14 cellular contexts compared by ENCODE assay signal in genomic region chr16:74626741-74627416, GRCh38. TPM values are rescaled to one million over a fixed set of nuclear protein-coding genes. Genes with fewer than 3 reads are reported as not detected.
A peak's percentile ranks its signal among the peaks of the same experiment; 100 is the strongest.
DNase-seq lines count a peak whose midpoint lies in the region; ATAC-seq and TF ChIP-seq lines count a peak whose summit lies in the region.
"Had no signal": no experiment of that assay in that cellular context is flagged by ENCODE, and none has a peak within 500 bp of the region (broad histone marks: within the 10 kb centered on the region; RNA-seq: fewer than 3 reads in every experiment).

No MANE protein-coding gene starts in this region.

- no peaks in the 10 kb centered on the region for H3K27me3 Mint-ChIP-seq in activated B cell treated with CpG ODN at 0.5 μM for 24 hours
- no peaks in the 10 kb centered on the region for H3K27me3 Mint-ChIP-seq in naive thymus-derived CD4-positive, alpha-beta T cell

- no peak for TF ChIP-seq EP300 in SK-N-SH (IDR thresholded peaks at IDR 0.05; ENCODE audit: borderline replicate concordance in 1 of 2, low read depth in 1 of 2, low read length in 1 of 2)

- peak overlapping the region; percentile 70 for H3K27ac Mint-ChIP-seq in activated B cell treated with CpG ODN at 0.5 μM for 24 hours
- peak overlapping the region in 4 of 9 donors; percentile 20 to 54 (median 42) for H3K27ac Mint-ChIP-seq in naive thymus-derived CD4-positive, alpha-beta T cell

- CTCF ChIA-PET in SK-N-SH (lab: Yijun Ruan, JAX): interaction anchor here (0.5 to 1.0 kb wide), 2 partner anchors 164 to 317 kb away, joined by 3 read pairs; no protein-coding TSS in a partner anchor
- CTCF ChIA-PET in activated B cell treated with CpG ODN at 0.5 μM for 24 hours (lab: Charles Lee): no interaction called here
- CTCF ChIA-PET in naive thymus-derived CD4-positive, alpha-beta T cell (lab: Charles Lee): no interaction called here

- no peaks in the 10 kb centered on the region for H3K9me2 ChIP-seq in SK-N-SH

- peaks cover 55 to 66% of the 10 kb centered on the region in 2 experiments for H3K36me3 ChIP-seq in SK-N-SH (replicated peaks in 1 of 2; ENCODE audit: control insufficient read depth in 1 of 2, insufficient read depth in 2 of 2, low read length in 1 of 2)
- H3K36me3 ChIP-seq in naive thymus-derived CD4-positive, alpha-beta T cell (ENCODE audit: control insufficient read depth in 2 of 3, insufficient read depth in 3 of 3, low read length in 3 of 3): peaks cover 21 to 94% (median 36%) of the 10 kb centered on the region in 3 experiments

- H3K4me3 Mint-ChIP-seq in activated B cell treated with CpG ODN at 0.5 μM for 24 hours: no peak overlapping the region
- no peak overlapping the region for H3K4me3 Mint-ChIP-seq in naive thymus-derived CD4-positive, alpha-beta T cell

- POLR2A ChIA-PET in SK-N-SH (lab: Yijun Ruan, JAX): no interaction called here
- POLR2A ChIA-PET in activated B cell treated with CpG ODN at 0.5 μM for 24 hours (lab: Charles Lee): no interaction called here
- POLR2A ChIA-PET in naive thymus-derived CD4-positive, alpha-beta T cell (lab: Charles Lee): interaction anchor here (1.0 kb wide), 1 partner anchor 144 kb away, joined by 3 read pairs; no protein-coding TSS in a partner anchor

- ATAC-seq in SK-N-SH treated with all-trans-retinoic acid at 6 μM for 48 hours (no peak), GM21529 (IDR thresholded peaks at IDR 0.05; ENCODE audit: unreplicated experiment) (peak; percentile 57), activated B cell treated with CpG ODN at 0.5 μM for 24 hours (ENCODE audit: low read depth) (peak; percentile 5)
- no peak for ATAC-seq in naive thymus-derived CD4-positive, alpha-beta T cell

- peaks cover 8% of the 10 kb centered on the region for H3K4me1 Mint-ChIP-seq in activated B cell treated with CpG ODN at 0.5 μM for 24 hours
- peaks cover 5 to 29% (median 6%) of the 10 kb centered on the region in 7 donors for H3K4me1 Mint-ChIP-seq in naive thymus-derived CD4-positive, alpha-beta T cell

- peaks cover 95% of the 10 kb centered on the region for H3K36me3 Mint-ChIP-seq in activated B cell treated with CpG ODN at 0.5 μM for 24 hours (ENCODE audit: low read depth)
- peaks cover 11 to 66% (median 28%) of the 10 kb centered on the region in 5 donors for H3K36me3 Mint-ChIP-seq in naive thymus-derived CD4-positive, alpha-beta T cell

- peaks cover 15 to 21% of the 10 kb centered on the region in 2 experiments; a peak in 3 of 4 replicates for H3K4me1 ChIP-seq in SK-N-SH (ENCODE audit: control insufficient read depth in 1 of 2, insufficient read depth in 2 of 2, low read depth in 1 of 2, low read length in 1 of 2)
- no peaks in the 10 kb centered on the region for H3K4me1 ChIP-seq in naive thymus-derived CD4-positive, alpha-beta T cell (ENCODE audit: control insufficient read depth in 2 of 2, insufficient read depth in 2 of 2, low read length in 2 of 2)

- intact Hi-C loops in activated B cell treated with CpG ODN at 0.5 μM for 24 hours (cut with micrococcal nuclease): loop anchor here (10.0 kb wide), 1 partner anchor 122 kb away; no protein-coding TSS in a partner anchor
- intact Hi-C loops in naive thymus-derived CD4-positive, alpha-beta T cell (cut with micrococcal nuclease): no loop called here

- no peak overlapping the region for H3K9ac ChIP-seq in SK-N-SH

- no peak for TF ChIP-seq RAD21 in SK-N-SH (IDR thresholded peaks at IDR 0.05; ENCODE audit: low read length)

- peaks cover 5% of the 10 kb centered on the region; the same call in 1 of the 2 replicates for H3K79me2 ChIP-seq in SK-N-SH (ENCODE audit: insufficient read depth)

- TF ChIP-seq CTCF in SK-N-SH (IDR thresholded peaks at IDR 0.05) (no peak), activated B cell treated with CpG ODN at 0.5 μM for 24 hours (IDR thresholded peaks at IDR 0.05) (no peak)

- no peaks in the 10 kb centered on the region for H3K27me3 ChIP-seq in SK-N-SH (ENCODE audit: insufficient read depth)
- H3K27me3 ChIP-seq in naive thymus-derived CD4-positive, alpha-beta T cell (ENCODE audit: control insufficient read depth in 2 of 2, insufficient read depth in 2 of 2, low read length in 2 of 2): no peaks in the 10 kb centered on the region

- DNase-seq in SK-N-SH (no peak), activated B cell treated with CpG ODN at 0.5 μM for 24 hours (no peak), SIG-M5 (lab: John Stamatoyannopoulos, UW) (no peak), AG08396 (ENCODE audit: low spot score) (no peak), amygdala (lab: John Stamatoyannopoulos, UW) (no peak)
- DNase-seq in naive thymus-derived CD4-positive, alpha-beta T cell: no peak
- DNase-seq: activated CD4-positive, CD25-positive, alpha-beta regulatory T cell; DND-41; NCI-H2029; OCI-M1; stimulated activated CD4-positive, alpha-beta T cell treated with anti-CD3 and anti-CD28 coated beads, Interleukin-15, amount 100 ng/mL, for 24 hours had no signal

- H3K4me2 ChIP-seq in SK-N-SH: no peak overlapping the region

- no peak overlapping the region for H2AFZ ChIP-seq in SK-N-SH (ENCODE audit: low read depth)

- H3K9me3 ChIP-seq in SK-N-SH: no peaks in the 10 kb centered on the region
- H3K9me3 ChIP-seq in naive thymus-derived CD4-positive, alpha-beta T cell (ENCODE audit: control insufficient read depth in 2 of 3, low read length in 3 of 3): no peaks in the 10 kb centered on the region

- H4K20me1 ChIP-seq in SK-N-SH (ENCODE audit: insufficient read depth): no peaks in the 10 kb centered on the region

- H3K4me3 ChIP-seq in SK-N-SH (ENCODE audit: low read depth in 2 of 2, low read length in 1 of 2): no peak overlapping the region
- H3K4me3 ChIP-seq in naive thymus-derived CD4-positive, alpha-beta T cell (ENCODE audit: low read length): no peak overlapping the region

- no peaks in the 10 kb centered on the region for H3K9me3 Mint-ChIP-seq in activated B cell treated with CpG ODN at 0.5 μM for 24 hours
- H3K9me3 Mint-ChIP-seq in naive thymus-derived CD4-positive, alpha-beta T cell: no peaks in the 10 kb centered on the region

- peaks cover 5% of the 10 kb centered on the region for H3F3A ChIP-seq in SK-N-SH (replicated peaks; ENCODE audit: insufficient read depth)

- H3K27ac ChIP-seq in SK-N-SH (ENCODE audit: low read depth in 2 of 2, low read length in 1 of 2): peak overlapping the region; percentile 31 to 80; a peak in 3 of 4 replicates
- peak overlapping the region; percentile 2 for H3K27ac ChIP-seq in naive thymus-derived CD4-positive, alpha-beta T cell (ENCODE audit: low read depth, low read length)
- H3K27ac ChIP-seq: 22Rv1 had no signal

- no CpG with 5 or more reads among the region's 1 CpG for WGBS in SK-N-SH (ENCODE audit: low lambda C conversion rate)

TF ChIP-seq in SK-N-SH, 30 proteins besides CTCF, POLR2A, EP300 and RAD21:
- TF ChIP-seq RCOR1 (IDR thresholded peaks at IDR 0.05; ENCODE audit: low read length) (no peak), MXI1 (IDR thresholded peaks at IDR 0.05; ENCODE audit: low read depth, low read length) (no peak), TEAD4 (IDR thresholded peaks at IDR 0.05; ENCODE audit: borderline replicate concordance, insufficient read depth) (no peak), NFIC (IDR thresholded peaks at IDR 0.05; ENCODE audit: borderline replicate concordance) (no peak)
TF ChIP-seq in SK-N-SH: peak in this region for 0.

TF ChIP-seq in SK-N-SH treated with all-trans-retinoic acid at 6 μM for 48 hours, 23 proteins besides CTCF, POLR2A, EP300 and RAD21 (continues in another document):
- TF ChIP-seq PATZ1 (CRISPR knock-in tag; IDR thresholded peaks at IDR 0.05; ENCODE audit: borderline replicate concordance): no peak
- no peak for TF ChIP-seq TCF4 (CRISPR knock-in tag; IDR thresholded peaks at IDR 0.05; ENCODE audit: borderline replicate concordance)
- no peak for TF ChIP-seq PPARA (CRISPR knock-in tag; IDR thresholded peaks at IDR 0.05; ENCODE audit: borderline replicate concordance)
- no peak for TF ChIP-seq ESRRG (CRISPR knock-in tag; IDR thresholded peaks at IDR 0.05)
- no peak for TF ChIP-seq ZNF8 (CRISPR knock-in tag; IDR thresholded peaks at IDR 0.05)
- no peak for TF ChIP-seq BACH2 (CRISPR knock-in tag; IDR thresholded peaks at IDR 0.05; ENCODE audit: borderline replicate concordance)
- TF ChIP-seq GLIS3 (CRISPR knock-in tag; IDR thresholded peaks at IDR 0.05): no peak
- TF ChIP-seq ARNTL (CRISPR knock-in tag; IDR thresholded peaks at IDR 0.05; ENCODE audit: borderline replicate concordance, low read depth): no peak
- no peak for TF ChIP-seq RARB (CRISPR knock-in tag; IDR thresholded peaks at IDR 0.05)
- no peak for TF ChIP-seq ZNF70 (CRISPR knock-in tag; IDR thresholded peaks at IDR 0.05)
- TF ChIP-seq ZFP3 (CRISPR knock-in tag; IDR thresholded peaks at IDR 0.05): no peak

RNA-seq across cellular contexts. Expression of gene GLG1, which starts 20.0 kb away (rescaled TPM):
- polyA plus RNA-seq in SK-N-SH (2012; rRNA removed): 61.6 and 71.1 TPM in 2 replicates
- polyA plus RNA-seq in SK-N-SH (2012; cell fraction: cytosol; rRNA removed): 68.1 and 72.7 TPM in 2 replicates
- polyA plus RNA-seq in SK-N-SH (2012; cell fraction: nucleus; rRNA removed): 73.9 and 96.3 TPM in 2 replicates
- total RNA-seq in activated B cell treated with CpG ODN at 0.5 μM for 24 hours: 72.7 and 81.4 TPM in 2 replicates
- 100 to 1,000 TPM; 125 to 198 (median 188) TPM for total RNA-seq in naive thymus-derived CD4-positive, alpha-beta T cell
- 100 to 1,000 TPM; 181 to 285 TPM for polyA plus RNA-seq in naive thymus-derived CD4-positive, alpha-beta T cell

RNA-seq across cellular contexts. Expression of gene RFWD3, which starts 39.8 kb away (rescaled TPM):
- polyA plus RNA-seq in SK-N-SH (2012; rRNA removed): 13.2 and 15.9 TPM in 2 replicates
- polyA plus RNA-seq in SK-N-SH (2012; cell fraction: cytosol; rRNA removed): 10.7 and 12.2 TPM in 2 replicates
- polyA plus RNA-seq in SK-N-SH (2012; cell fraction: nucleus; rRNA removed): 15.4 and 21.6 TPM in 2 replicates
- 57.9 and 63.2 TPM in 2 replicates for total RNA-seq in activated B cell treated with CpG ODN at 0.5 μM for 24 hours
- total RNA-seq in naive thymus-derived CD4-positive, alpha-beta T cell: 10 to 100 TPM; 39.3 to 88.0 (median 56.9) TPM
- 10 to 100 TPM; 16.9 to 29.9 TPM for polyA plus RNA-seq in naive thymus-derived CD4-positive, alpha-beta T cell

Comparison
In these comparisons a context has a peak if more than half of its experiments do, and no peak if none do; other contexts are left out.
1. ATAC-seq: peak in GM21529 (single experiment) and activated B cell treated with CpG ODN at 0.5 μM for 24 hours (single experiment); none in SK-N-SH treated with all-trans-retinoic acid at 6 μM for 48 hours (single experiment) and naive thymus-derived CD4-positive, alpha-beta T cell (single experiment).